22 cellular contexts compared by ENCODE assay signal in genomic region chr4:145921231-145921630, GRCh38.
"Had no signal": no experiment of that assay in that cellular context is flagged by ENCODE, and none has a peak within 500 bp of the region (broad histone marks: within the 10 kb centered on the region; RNA-seq: fewer than 3 reads in every experiment).

No MANE protein-coding gene starts in this region.

- H3K27ac Mint-ChIP-seq: brain; nephron progenitor cell; stimulated activated effector memory CD8-positive, alpha-beta T cell treated with anti-CD3 and anti-CD28 coated beads, Interleukin-12 subunit alpha, Interleukin-12 subunit beta, amount 100 ng/mL, for 72 hours; WTC11 had no signal

- H3K27ac ChIP-seq: right lobe of liver had no signal

- H3K36me3 Mint-ChIP-seq: stimulated activated effector memory CD8-positive, alpha-beta T cell treated with anti-CD3 and anti-CD28 coated beads, Interleukin-12 subunit alpha, Interleukin-12 subunit beta, amount 100 ng/mL, for 72 hours had no signal

- DNase-seq: activated naive CD4-positive, alpha-beta T cell treated with Interleukin-2 at 50 U/mL for 16 hours; activated T-cell treated with anti-CD3 and anti-CD28 coated beads, Interleukin-2, amount 50 U/mL, for 1 hour; anterior cingulate cortex; caudate nucleus; effector memory CD4-positive, alpha-beta T cell; glutamatergic neuron; hippocampal formation; left ventricle myocardium inferior; nephron progenitor cell; right lobe of liver; stimulated activated CD4-positive, alpha-beta T cell treated with anti-CD3 and anti-CD28 coated beads, Interleukin-2, amount 100 ng/mL, for 24 hours; T-helper 9 cell; transverse colon; uterus had no signal

- H3K4me1 ChIP-seq: right lobe of liver, uterus had no signal

- H3K4me3 ChIP-seq: esophagus muscularis mucosa, left ventricle myocardium inferior, right lobe of liver, skin epidermis, transverse colon, uterus had no signal

- H3K4me3 Mint-ChIP-seq: brain; nephron progenitor cell; stimulated activated effector memory CD8-positive, alpha-beta T cell treated with anti-CD3 and anti-CD28 coated beads, Interleukin-12 subunit alpha, Interleukin-12 subunit beta, amount 100 ng/mL, for 72 hours; WTC11 had no signal

- H3K36me3 ChIP-seq: esophagus muscularis mucosa, left ventricle myocardium inferior, right lobe of liver, transverse colon, uterus had no signal

- H3K9me3 ChIP-seq: esophagus muscularis mucosa, left ventricle myocardium inferior, right lobe of liver, transverse colon, uterus had no signal

- FAIRE-seq: colon, endothelial cell of umbilical vein, frontal cortex had no signal

- ATAC-seq: right lobe of liver; stimulated activated effector memory CD8-positive, alpha-beta T cell treated with anti-CD3 and anti-CD28 coated beads, Interleukin-12 subunit alpha, Interleukin-12 subunit beta, amount 100 ng/mL, for 72 hours; WTC11 had no signal

- H3K27me3 ChIP-seq: esophagus muscularis mucosa, right lobe of liver, transverse colon, uterus had no signal
